8 cellular contexts compared by ENCODE assay signal in the genomic region with DNA sequence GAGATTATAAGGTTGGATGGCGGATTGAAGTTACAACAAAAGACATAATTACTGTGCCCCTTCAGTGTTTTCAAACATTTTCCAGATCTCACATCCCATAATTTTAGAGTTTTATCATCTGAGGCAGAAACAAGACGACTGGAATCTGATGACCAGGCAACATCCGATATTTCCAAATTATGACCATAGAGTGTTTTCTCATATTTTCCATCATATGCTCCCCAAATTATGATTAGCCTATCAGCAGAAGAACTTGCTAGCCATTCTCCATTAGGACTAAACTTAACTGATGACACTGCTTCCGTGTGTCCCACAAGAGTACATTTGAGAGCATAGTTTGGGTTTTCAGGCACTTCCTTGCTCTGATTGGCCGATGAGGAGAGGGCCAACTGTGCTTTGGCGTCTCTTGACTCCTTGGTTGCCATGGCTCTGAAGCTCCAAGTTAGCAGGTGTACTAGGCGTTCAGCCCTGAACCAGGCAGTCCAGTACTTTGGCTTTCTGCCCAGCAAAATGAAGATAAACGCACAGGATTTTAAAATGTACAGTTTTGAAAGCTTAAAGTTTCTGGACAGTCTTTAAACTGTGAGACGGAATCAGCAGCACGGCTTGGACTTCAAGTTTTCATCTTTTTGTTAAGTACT. TPM values are rescaled to one million over a fixed set of nuclear protein-coding genes. Genes with fewer than 3 reads are reported as not detected.
DNase-seq lines count a peak whose midpoint lies in the region; ATAC-seq and TF ChIP-seq lines count a peak whose summit lies in the region.

No MANE protein-coding gene starts in this region.

- H3K4me3 Mint-ChIP-seq in activated CD4-positive, alpha-beta T cell treated with anti-CD3 and anti-CD28 coated beads, Interleukin-2, amount 10 ng/mL, durations not matched to agents 24 days and 14 days: peak overlapping the region; percentile 98
- peak overlapping the region; percentile 95 to 100 (median 98) for H3K4me3 Mint-ChIP-seq in naive thymus-derived CD8-positive, alpha-beta T cell

- H3K9me3 Mint-ChIP-seq in activated CD4-positive, alpha-beta T cell treated with anti-CD3 and anti-CD28 coated beads, Interleukin-2, amount 10 ng/mL, durations not matched to agents 24 days and 14 days: no peaks in the 10 kb centered on the region
- no peaks in the 10 kb centered on the region for H3K9me3 Mint-ChIP-seq in naive thymus-derived CD8-positive, alpha-beta T cell

- POLR2A ChIA-PET in naive thymus-derived CD8-positive, alpha-beta T cell (lab: Charles Lee): interaction anchor here (1.6 to 4.0 kb wide), 7 partner anchors 9 to 869 kb away, joined by 4 to 71 read pairs (median 7); a partner anchor contains a TSS

- no peaks in the 10 kb centered on the region for H3K36me3 ChIP-seq in urinary bladder (ENCODE audit: insufficient read depth)

- peaks cover 44% of the 10 kb centered on the region for H3K36me3 Mint-ChIP-seq in activated CD4-positive, alpha-beta T cell treated with anti-CD3 and anti-CD28 coated beads, Interleukin-2, amount 10 ng/mL, durations not matched to agents 24 days and 14 days (ENCODE audit: low read depth)
- H3K36me3 Mint-ChIP-seq in naive thymus-derived CD8-positive, alpha-beta T cell: peaks cover 4 to 33% (median 4%) of the 10 kb centered on the region in 3 donors

- H3K4me3 ChIP-seq in epithelial cell of proximal tubule (ENCODE audit: low read depth, low read length) (peak overlapping the region; percentile 88), urinary bladder (ENCODE audit: low read depth, low read length) (peak overlapping the region; percentile 64)

- WGBS in urinary bladder: 20% methylated on average over 10 of the region's 10 CpGs

- peaks cover 2% of the 10 kb centered on the region for H3K4me1 ChIP-seq in urinary bladder (ENCODE audit: insufficient read depth)

- peaks cover 39% of the 10 kb centered on the region for H3K4me1 Mint-ChIP-seq in activated CD4-positive, alpha-beta T cell treated with anti-CD3 and anti-CD28 coated beads, Interleukin-2, amount 10 ng/mL, durations not matched to agents 24 days and 14 days
- peaks cover 29 to 68% (median 66%) of the 10 kb centered on the region in 4 donors for H3K4me1 Mint-ChIP-seq in naive thymus-derived CD8-positive, alpha-beta T cell

- intact Hi-C loops in activated CD4-positive, alpha-beta T cell treated with anti-CD3 and anti-CD28 coated beads, Interleukin-2, amount 10 ng/mL, durations not matched to agents 24 days and 14 days (cut with micrococcal nuclease): no loop called here

- H3K27ac ChIP-seq in urinary bladder (ENCODE audit: low read depth): peak overlapping the region; percentile 63

- no peak for TF ChIP-seq CTCF in epithelial cell of proximal tubule (conservative IDR thresholded peaks at IDR 0.05; ENCODE audit: low read depth, low read length)

- peak; percentile 66 for DNase-seq in AG08396 (ENCODE audit: low spot score)
- peak; percentile 86 for DNase-seq in activated CD4-positive, alpha-beta T cell treated with anti-CD3 and anti-CD28 coated beads, Interleukin-2, amount 10 ng/mL, durations not matched to agents 24 days and 14 days
- DNase-seq in epithelial cell of proximal tubule (ENCODE audit: low read depth): peak; percentile 25
- peak; percentile 12 to 74 (median 44) for DNase-seq in naive thymus-derived CD8-positive, alpha-beta T cell
- no peak for DNase-seq in KG1 (lab: John Stamatoyannopoulos, UW)

- H3K27ac Mint-ChIP-seq in activated CD4-positive, alpha-beta T cell treated with anti-CD3 and anti-CD28 coated beads, Interleukin-2, amount 10 ng/mL, durations not matched to agents 24 days and 14 days: peak overlapping the region; percentile 99
- peak overlapping the region; percentile 96 to 100 (median 100) for H3K27ac Mint-ChIP-seq in naive thymus-derived CD8-positive, alpha-beta T cell

- peaks cover 3% of the 10 kb centered on the region for H3K27me3 Mint-ChIP-seq in activated CD4-positive, alpha-beta T cell treated with anti-CD3 and anti-CD28 coated beads, Interleukin-2, amount 10 ng/mL, durations not matched to agents 24 days and 14 days
- H3K27me3 Mint-ChIP-seq in naive thymus-derived CD8-positive, alpha-beta T cell: peaks cover 0 to 4% (median 0%) of the 10 kb centered on the region in 5 donors

- ATAC-seq in GM19372 (IDR thresholded peaks at IDR 0.05; ENCODE audit: low read depth, unreplicated experiment) (peak; percentile 41), HG03469 (IDR thresholded peaks at IDR 0.05; ENCODE audit: unreplicated experiment) (peak; percentile 34)
- ATAC-seq in naive thymus-derived CD8-positive, alpha-beta T cell: peak; percentile 27 to 43

RNA-seq across cellular contexts. Expression of a gene that starts 0.6 kb away (rescaled TPM):
- 4.8 and 4.9 TPM in 2 replicates for total RNA-seq in activated CD4-positive, alpha-beta T cell treated with anti-CD3 and anti-CD28 coated beads, Interleukin-2, amount 10 ng/mL, durations not matched to agents 24 days and 14 days
- total RNA-seq in epithelial cell of proximal tubule (1.3 and 3.2 TPM in 2 replicates), urinary bladder (8.1 TPM)
- 10 to 100 TPM; 12.3 to 12.7 TPM for total RNA-seq in naive thymus-derived CD8-positive, alpha-beta T cell
- 1 to 10 TPM; 1.2 to 2.2 (median 1.7) TPM for polyA plus RNA-seq in naive thymus-derived CD8-positive, alpha-beta T cell
- 2.9 TPM for polyA plus RNA-seq in urinary bladder

RNA-seq across cellular contexts. Expression of a gene that starts 31.2 kb away (rescaled TPM):
- 77.8 and 84.9 TPM in 2 replicates for total RNA-seq in activated CD4-positive, alpha-beta T cell treated with anti-CD3 and anti-CD28 coated beads, Interleukin-2, amount 10 ng/mL, durations not matched to agents 24 days and 14 days
- total RNA-seq in epithelial cell of proximal tubule: 17.6 and 31.2 TPM in 2 replicates
- 10 to 100 TPM; 31.3 to 35.8 TPM for total RNA-seq in naive thymus-derived CD8-positive, alpha-beta T cell
- 100 to 1,000 TPM; 114 to 132 (median 131) TPM for polyA plus RNA-seq in naive thymus-derived CD8-positive, alpha-beta T cell
- 24.2 TPM for total RNA-seq in urinary bladder
- 85.1 TPM for polyA plus RNA-seq in urinary bladder

RNA-seq across cellular contexts. Expression of a gene that starts 32.2 kb away (rescaled TPM):
- total RNA-seq in activated CD4-positive, alpha-beta T cell treated with anti-CD3 and anti-CD28 coated beads, Interleukin-2, amount 10 ng/mL, durations not matched to agents 24 days and 14 days: 119 and 126 TPM in 2 replicates
- total RNA-seq in epithelial cell of proximal tubule: 40.7 and 43.2 TPM in 2 replicates
- 10 to 100 TPM; 22.4 to 35.1 TPM for total RNA-seq in naive thymus-derived CD8-positive, alpha-beta T cell
- polyA plus RNA-seq in naive thymus-derived CD8-positive, alpha-beta T cell: 10 to 100 TPM; 17.1 to 28.2 (median 23.5) TPM
- total RNA-seq in urinary bladder: 40.0 TPM
- polyA plus RNA-seq in urinary bladder: 13.1 TPM
